Comparison of ENCODE assay signal across 8 cellular contexts in the genomic region with DNA sequence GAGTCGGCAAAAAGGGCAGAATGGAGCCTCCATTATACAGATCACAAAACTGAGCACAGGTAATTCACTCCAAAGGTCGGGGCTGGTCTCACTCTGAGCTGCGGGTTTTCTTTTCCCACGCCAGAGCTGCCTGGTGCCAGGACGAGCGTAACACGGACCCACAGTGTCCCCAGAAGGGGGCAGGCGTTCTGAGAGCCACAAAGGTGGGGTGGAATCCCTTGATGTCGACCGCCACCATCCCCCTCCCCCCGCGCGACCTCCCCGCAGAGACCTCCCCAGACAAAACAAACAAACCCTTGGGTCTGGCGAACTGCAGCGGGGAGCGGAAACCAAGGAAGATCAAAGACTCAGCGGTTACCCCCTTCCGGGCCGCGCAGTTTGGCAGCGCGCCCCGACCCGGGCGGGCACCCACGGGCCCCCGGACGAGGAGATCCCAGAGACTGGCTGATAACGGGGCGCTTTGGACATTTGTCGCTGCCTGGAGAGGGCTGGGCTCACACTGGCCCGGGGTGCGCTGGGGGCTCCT. TPM values are rescaled to one million over a fixed set of nuclear protein-coding genes. Genes with fewer than 3 reads are reported as not detected.
DNase-seq lines count a peak whose midpoint lies in the region; ATAC-seq and TF ChIP-seq lines count a peak whose summit lies in the region.

No MANE protein-coding gene starts in this region.

- peak overlapping the region; percentile 28 for H3K27ac Mint-ChIP-seq in activated T-helper 2 cell treated with anti-CD3 and anti-CD28 coated beads, Interferon-gamma antibody, Interleukin-2, Interleukin-4, amounts not matched to agents 10 μg/mL and 5 μg/mL and 100 μg/mL, durations not matched to agents 14 hours and 24 hours and 36 hours

- peaks cover 4% of the 10 kb centered on the region for H3K4me1 Mint-ChIP-seq in activated T-helper 2 cell treated with anti-CD3 and anti-CD28 coated beads, Interferon-gamma antibody, Interleukin-2, Interleukin-4, amounts not matched to agents 10 μg/mL and 5 μg/mL and 100 μg/mL, durations not matched to agents 14 hours and 24 hours and 36 hours (ENCODE audit: low read depth)

- peaks cover 0 to 9% (median 3%) of the 10 kb centered on the region in 4 donors for H3K4me1 ChIP-seq in Peyer's patch
- H3K4me1 ChIP-seq in vagina: peaks cover 24% of the 10 kb centered on the region

- H3K27me3 ChIP-seq in Peyer's patch: no peaks in the 10 kb centered on the region
- no peaks in the 10 kb centered on the region for H3K27me3 ChIP-seq in vagina

- peak overlapping the region in 3 of 4 donors; percentile 34 to 80 (median 55) for H3K27ac ChIP-seq in Peyer's patch
- H3K27ac ChIP-seq in vagina: peak overlapping the region; percentile 36

- H3K9me3 ChIP-seq in Peyer's patch (no peaks in the 10 kb centered on the region), vagina (no peaks in the 10 kb centered on the region)

- peak; percentile 68 for DNase-seq in ELF-1 (ENCODE audit: low read depth, low spot score)
- DNase-seq in Peyer's patch: peak; percentile 67 to 89 (median 78)
- DNase-seq in activated T-helper 2 cell treated with anti-CD3 and anti-CD28 coated beads, Interferon-gamma antibody, Interleukin-2, Interleukin-4, amounts not matched to agents 10 μg/mL and 5 μg/mL and 100 μg/mL, durations not matched to agents 14 hours and 24 hours and 36 hours (ENCODE audit: low spot score): peak; percentile 75
- DNase-seq in glomerular visceral epithelial cell (ENCODE audit: extremely low spot score): peak; percentile 8
- peak; percentile 7 for DNase-seq in renal cortical epithelial cell (ENCODE audit: low read depth)
- no peak for DNase-seq in vagina (ENCODE audit: extremely low spot score in 2 of 2)

- H3K36me3 Mint-ChIP-seq in activated T-helper 2 cell treated with anti-CD3 and anti-CD28 coated beads, Interferon-gamma antibody, Interleukin-2, Interleukin-4, amounts not matched to agents 10 μg/mL and 5 μg/mL and 100 μg/mL, durations not matched to agents 14 hours and 24 hours and 36 hours (ENCODE audit: low read depth): no peaks in the 10 kb centered on the region

- no peak for TF ChIP-seq POLR2A in Peyer's patch (IDR thresholded peaks at IDR 0.05)
- TF ChIP-seq POLR2A in vagina (IDR thresholded peaks at IDR 0.05): no peak

- H3K9me3 Mint-ChIP-seq in activated T-helper 2 cell treated with anti-CD3 and anti-CD28 coated beads, Interferon-gamma antibody, Interleukin-2, Interleukin-4, amounts not matched to agents 10 μg/mL and 5 μg/mL and 100 μg/mL, durations not matched to agents 14 hours and 24 hours and 36 hours: peaks cover 18% of the 10 kb centered on the region

- H3K4me3 Mint-ChIP-seq in activated T-helper 2 cell treated with anti-CD3 and anti-CD28 coated beads, Interferon-gamma antibody, Interleukin-2, Interleukin-4, amounts not matched to agents 10 μg/mL and 5 μg/mL and 100 μg/mL, durations not matched to agents 14 hours and 24 hours and 36 hours (ENCODE audit: low read depth): peak overlapping the region; percentile 90

- H3K4me3 ChIP-seq in Peyer's patch: peak overlapping the region; percentile 79 to 89 (median 84)
- peak overlapping the region; percentile 68 to 86 for H3K4me3 ChIP-seq in vagina

- peak; percentile 41 for ATAC-seq in HG02885 (IDR thresholded peaks at IDR 0.05; ENCODE audit: poor library complexity, unreplicated experiment)
- ATAC-seq in HG03571 (IDR thresholded peaks at IDR 0.05; ENCODE audit: unreplicated experiment): no peak

- intact Hi-C loops in activated T-helper 2 cell treated with anti-CD3 and anti-CD28 coated beads, Interferon-gamma antibody, Interleukin-2, Interleukin-4, amounts not matched to agents 10 μg/mL and 5 μg/mL and 100 μg/mL, durations not matched to agents 14 hours and 24 hours and 36 hours (cut with micrococcal nuclease): loop anchor here (1.0 to 5.0 kb wide), 4 partner anchors 41 to 259 kb away; no protein-coding TSS in a partner anchor
- intact Hi-C loops in vagina (cut with DNase I): no loop called here

- H3K27me3 Mint-ChIP-seq in activated T-helper 2 cell treated with anti-CD3 and anti-CD28 coated beads, Interferon-gamma antibody, Interleukin-2, Interleukin-4, amounts not matched to agents 10 μg/mL and 5 μg/mL and 100 μg/mL, durations not matched to agents 14 hours and 24 hours and 36 hours (ENCODE audit: low read depth): peaks cover 65% of the 10 kb centered on the region

- peak in 5 of 6 experiments; percentile 5 to 32 (median 15) for TF ChIP-seq CTCF in Peyer's patch (IDR thresholded peaks at IDR 0.05)
- TF ChIP-seq CTCF in vagina (IDR thresholded peaks at IDR 0.05): no peak

- H3K36me3 ChIP-seq in Peyer's patch: no peaks in the 10 kb centered on the region
- H3K36me3 ChIP-seq in vagina: no peaks in the 10 kb centered on the region

RNA-seq across cellular contexts. Expression of a gene that starts 0.8 kb away (rescaled TPM):
- 1 to 10 TPM; 1.7 to 4.0 (median 3.4) TPM for total RNA-seq in Peyer's patch
- total RNA-seq in activated T-helper 2 cell treated with anti-CD3 and anti-CD28 coated beads, Interferon-gamma antibody, Interleukin-2, Interleukin-4, amounts not matched to agents 10 μg/mL and 5 μg/mL and 100 μg/mL, durations not matched to agents 14 hours and 24 hours and 36 hours: 0.96 and 1.8 TPM in 2 replicates
- under 0.01 TPM in 1 of 2 replicates, not detected in the other for total RNA-seq in renal cortical epithelial cell
- 1.7 TPM for total RNA-seq in vagina

Comparison
In these comparisons a context has a peak if more than half of its experiments do, and no peak if none do; other contexts are left out.
1. DNase-seq: peak in ELF-1 (single experiment), Peyer's patch (3 of 3), activated T-helper 2 cell treated with anti-CD3 and anti-CD28 coated beads, Interferon-gamma antibody, Interleukin-2, Interleukin-4, amounts not matched to agents 10 μg/mL and 5 μg/mL and 100 μg/mL, durations not matched to agents 14 hours and 24 hours and 36 hours (single experiment), glomerular visceral epithelial cell (single experiment) and renal cortical epithelial cell (single experiment); none in vagina (0 of 2).
2. CTCF ChIP-seq: peak in Peyer's patch (5 of 6); none in vagina (0 of 3).